In the genomic region with DNA sequence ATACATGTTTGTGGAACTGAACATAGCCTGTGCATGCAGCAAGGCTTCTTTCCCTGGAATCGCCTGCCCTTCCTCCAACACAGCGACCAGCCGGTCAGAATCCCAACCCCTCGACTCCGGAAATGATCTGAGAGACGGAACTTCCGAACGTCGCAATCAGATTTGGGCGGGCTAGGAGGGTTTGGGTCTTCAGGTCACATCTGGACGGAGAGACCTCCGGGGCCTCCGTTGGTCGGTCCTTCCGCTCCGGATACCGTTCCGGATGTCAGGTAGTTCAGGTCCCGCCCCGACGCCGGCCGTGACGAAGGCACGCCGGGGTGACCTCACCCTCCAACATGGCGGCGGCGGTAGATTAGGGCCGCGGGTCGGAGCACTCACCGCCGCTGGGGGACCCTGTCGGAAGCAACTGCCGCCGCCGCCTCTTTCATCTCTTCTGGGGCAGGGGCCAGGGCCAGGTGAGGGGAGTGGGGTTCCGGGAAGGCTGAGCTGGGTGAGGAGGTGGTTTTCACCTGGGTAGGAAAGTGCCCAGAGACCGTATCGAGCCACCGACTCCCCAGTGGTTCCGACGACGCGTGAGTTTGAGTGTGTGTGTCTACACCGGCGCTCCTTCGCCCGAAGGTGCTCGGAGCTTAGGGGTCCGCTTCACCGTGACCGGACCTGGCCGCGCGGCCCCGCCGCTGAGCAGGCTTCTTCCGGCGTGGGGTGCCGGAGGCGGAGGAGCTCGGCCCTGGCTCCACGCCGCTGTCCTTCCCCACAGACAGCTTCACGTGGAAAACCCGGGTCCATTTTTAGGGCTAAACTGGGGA, we compare ENCODE assay signal across 1 cellular context.
A peak's percentile ranks its signal among the peaks of the same experiment; 100 is the strongest.
TF ChIP-seq lines count a peak whose summit lies in the region.

A gene with protein sequence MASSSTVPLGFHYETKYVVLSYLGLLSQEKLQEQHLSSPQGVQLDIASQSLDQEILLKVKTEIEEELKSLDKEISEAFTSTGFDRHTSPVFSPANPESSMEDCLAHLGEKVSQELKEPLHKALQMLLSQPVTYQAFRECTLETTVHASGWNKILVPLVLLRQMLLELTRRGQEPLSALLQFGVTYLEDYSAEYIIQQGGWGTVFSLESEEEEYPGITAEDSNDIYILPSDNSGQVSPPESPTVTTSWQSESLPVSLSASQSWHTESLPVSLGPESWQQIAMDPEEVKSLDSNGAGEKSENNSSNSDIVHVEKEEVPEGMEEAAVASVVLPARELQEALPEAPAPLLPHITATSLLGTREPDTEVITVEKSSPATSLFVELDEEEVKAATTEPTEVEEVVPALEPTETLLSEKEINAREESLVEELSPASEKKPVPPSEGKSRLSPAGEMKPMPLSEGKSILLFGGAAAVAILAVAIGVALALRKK (plus strand): TSS at position 326 of the 806 bp plus-strand sequence. CDS start 16,955 bp downstream, outside the sequence.

TF ChIP-seq in HEK293, 187 proteins besides CTCF, POLR2A, EP300 and RAD21 (continued from another document):
- TF ChIP-seq, protein P1, sequence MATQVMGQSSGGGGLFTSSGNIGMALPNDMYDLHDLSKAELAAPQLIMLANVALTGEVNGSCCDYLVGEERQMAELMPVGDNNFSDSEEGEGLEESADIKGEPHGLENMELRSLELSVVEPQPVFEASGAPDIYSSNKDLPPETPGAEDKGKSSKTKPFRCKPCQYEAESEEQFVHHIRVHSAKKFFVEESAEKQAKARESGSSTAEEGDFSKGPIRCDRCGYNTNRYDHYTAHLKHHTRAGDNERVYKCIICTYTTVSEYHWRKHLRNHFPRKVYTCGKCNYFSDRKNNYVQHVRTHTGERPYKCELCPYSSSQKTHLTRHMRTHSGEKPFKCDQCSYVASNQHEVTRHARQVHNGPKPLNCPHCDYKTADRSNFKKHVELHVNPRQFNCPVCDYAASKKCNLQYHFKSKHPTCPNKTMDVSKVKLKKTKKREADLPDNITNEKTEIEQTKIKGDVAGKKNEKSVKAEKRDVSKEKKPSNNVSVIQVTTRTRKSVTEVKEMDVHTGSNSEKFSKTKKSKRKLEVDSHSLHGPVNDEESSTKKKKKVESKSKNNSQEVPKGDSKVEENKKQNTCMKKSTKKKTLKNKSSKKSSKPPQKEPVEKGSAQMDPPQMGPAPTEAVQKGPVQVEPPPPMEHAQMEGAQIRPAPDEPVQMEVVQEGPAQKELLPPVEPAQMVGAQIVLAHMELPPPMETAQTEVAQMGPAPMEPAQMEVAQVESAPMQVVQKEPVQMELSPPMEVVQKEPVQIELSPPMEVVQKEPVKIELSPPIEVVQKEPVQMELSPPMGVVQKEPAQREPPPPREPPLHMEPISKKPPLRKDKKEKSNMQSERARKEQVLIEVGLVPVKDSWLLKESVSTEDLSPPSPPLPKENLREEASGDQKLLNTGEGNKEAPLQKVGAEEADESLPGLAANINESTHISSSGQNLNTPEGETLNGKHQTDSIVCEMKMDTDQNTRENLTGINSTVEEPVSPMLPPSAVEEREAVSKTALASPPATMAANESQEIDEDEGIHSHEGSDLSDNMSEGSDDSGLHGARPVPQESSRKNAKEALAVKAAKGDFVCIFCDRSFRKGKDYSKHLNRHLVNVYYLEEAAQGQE (tag by site-specific recombination; IDR thresholded peaks at IDR 0.05), result no peak
- TF ChIP-seq, protein P2, sequence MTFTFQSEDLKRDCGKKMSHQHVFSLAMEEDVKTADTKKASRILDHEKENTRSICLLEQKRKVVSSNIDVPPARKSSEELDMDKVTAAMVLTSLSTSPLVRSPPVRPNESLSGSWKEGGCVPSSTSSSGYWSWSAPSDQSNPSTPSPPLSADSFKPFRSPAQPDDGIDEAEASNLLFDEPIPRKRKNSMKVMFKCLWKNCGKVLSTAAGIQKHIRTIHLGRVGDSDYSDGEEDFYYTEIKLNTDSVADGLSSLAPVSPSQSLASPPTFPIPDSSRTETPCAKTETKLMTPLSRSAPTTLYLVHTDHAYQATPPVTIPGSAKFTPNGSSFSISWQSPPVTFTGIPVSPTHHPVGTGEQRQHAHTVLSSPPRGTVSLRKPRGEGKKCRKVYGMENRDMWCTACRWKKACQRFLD (tag by site-specific recombination; IDR thresholded peaks at IDR 0.05), result peak; percentile 65; the same call in 1 of the 2 replicates
- TF ChIP-seq ZBTB8A (tag by site-specific recombination; IDR thresholded peaks at IDR 0.05) (peak; percentile 49; the same call in 1 of the 2 replicates), TCF7L2 (IDR thresholded peaks at IDR 0.05; ENCODE audit: borderline replicate concordance, low read depth, low read length) (peak; percentile 41; the same call in 1 of the 2 replicates), REPIN1 (tag by site-specific recombination; IDR thresholded peaks at IDR 0.05; ENCODE audit: low read depth) (0 out of 2 replicates have a peak, but pooled peaks have one; percentile 11), ZFP69B (tag by site-specific recombination; IDR thresholded peaks at IDR 0.05) (no peak), ZNF501 (tag by site-specific recombination; IDR thresholded peaks at IDR 0.05) (peak; percentile 59)
